ENCODE assay signal across 9 cellular contexts in the genomic region with DNA sequence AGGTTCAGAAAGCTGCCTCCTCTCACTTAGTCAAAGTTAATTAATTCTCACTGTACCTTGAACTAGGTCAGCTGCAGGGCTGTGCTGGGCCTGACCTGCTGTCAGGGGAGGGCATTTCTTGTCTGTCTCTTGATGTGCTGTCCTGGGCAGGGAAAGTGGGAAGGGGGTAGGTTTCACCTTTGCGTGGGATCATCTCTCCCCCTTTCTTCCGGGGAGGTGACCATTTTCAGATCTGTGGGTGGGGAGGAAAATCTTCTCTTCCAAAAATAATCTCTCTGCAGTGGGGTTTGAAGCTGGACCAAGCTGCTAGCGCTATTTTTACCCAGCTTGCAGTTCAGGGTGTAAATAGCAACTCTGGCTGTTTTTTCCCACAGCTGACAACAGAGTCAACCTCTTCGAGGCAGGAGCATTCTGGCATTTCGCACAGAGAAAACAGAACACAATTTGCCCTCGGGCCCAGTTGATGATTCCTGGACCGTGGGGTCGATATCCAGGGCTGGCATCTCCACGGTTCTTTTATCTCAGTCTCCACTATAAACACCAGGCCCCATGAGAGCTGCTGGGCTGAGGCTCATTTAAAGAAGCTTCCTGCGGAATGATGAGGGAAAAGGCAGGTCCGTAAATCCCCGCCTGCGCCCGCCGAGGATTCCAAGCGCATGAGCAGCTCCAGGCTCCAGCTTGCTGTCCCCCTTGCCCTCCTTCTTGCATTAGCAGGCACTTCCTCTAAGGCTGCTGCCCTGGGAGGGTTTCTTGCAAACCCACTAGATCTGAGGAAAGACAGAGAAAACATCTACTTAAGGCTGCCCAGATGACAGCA.
DNase-seq lines count a peak whose midpoint lies in the region; ATAC-seq and TF ChIP-seq lines count a peak whose summit lies in the region.
"Had no signal": no experiment of that assay in that cellular context is flagged by ENCODE, and none has a peak within 500 bp of the region (broad histone marks: within the 10 kb centered on the region; RNA-seq: fewer than 3 reads in every experiment).

No MANE protein-coding gene starts in this region.

- H3K36me3 ChIP-seq in mesenchymal stem cell (ENCODE audit: control insufficient read depth in 1 of 2, insufficient read depth in 2 of 2, low read depth in 1 of 2, low read length in 2 of 2): no peaks in the 10 kb centered on the region
- no peaks in the 10 kb centered on the region for H3K36me3 ChIP-seq in testis (ENCODE audit: low read depth, missing control alignments)

- no peaks in the 10 kb centered on the region for H3K27me3 Mint-ChIP-seq in endothelial cell (ENCODE audit: unreplicated experiment)
- H3K27me3 Mint-ChIP-seq in activated T-cell treated with anti-CD3 and anti-CD28 coated beads, Interleukin-2, amount 50 U/mL, for 72 hours (ENCODE audit: low read depth): no peaks in the 10 kb centered on the region

- peak overlapping the region in 1 of 2 experiments; percentile 90 for H3K14ac ChIP-seq in mesenchymal stem cell (ENCODE audit: low read length in 2 of 2)

- H3K4me3 ChIP-seq in mesenchymal stem cell (ENCODE audit: insufficient read depth in 1 of 2, low read depth in 1 of 2, low read length in 2 of 2): peak overlapping the region; percentile 18 to 48
- H3K4me3 ChIP-seq in testis: peak overlapping the region in 1 of 2 donors; percentile 1

- H2AK5ac ChIP-seq in mesenchymal stem cell (ENCODE audit: low read length, severe bottlenecking): peak overlapping the region; percentile 25

- TF ChIP-seq CTCF in endothelial cell (IDR thresholded peaks at IDR 0.05; ENCODE audit: unreplicated experiment) (no peak), testis (IDR thresholded peaks at IDR 0.05) (no peak)

- intact Hi-C loops in testis (cut with DNase I; ENCODE audit: low total_unique reads): no loop called here

- peak; percentile 26 for DNase-seq in NOMO-1 treated with DMSO at 0.1 percent for 48 hours (lab: John Stamatoyannopoulos, UW; ENCODE audit: unreplicated experiment)
- no peak for DNase-seq in endothelial cell (ENCODE audit: low spot score)
- DNase-seq in mesenchymal stem cell: peak; percentile 92
- DNase-seq in testis: peak; percentile 43
- no peak for DNase-seq in AML-193 (lab: John Stamatoyannopoulos, UW)
- DNase-seq in T-helper 2 cell: no peak
- no peak for DNase-seq in activated T-cell treated with anti-CD3 and anti-CD28 coated beads, Interleukin-2, amount 50 U/mL, for 72 hours
- DNase-seq: activated T-cell treated with anti-CD3 and anti-CD28 coated beads, Interleukin-2, amount 50 U/mL, for 1 hour had no signal

- H3K27me3 ChIP-seq in mesenchymal stem cell (ENCODE audit: control insufficient read depth in 1 of 2, insufficient read depth in 1 of 2, low read length in 2 of 2) (no peaks in the 10 kb centered on the region), testis (no peaks in the 10 kb centered on the region)

- H3K79me1 ChIP-seq in mesenchymal stem cell (replicated peaks; ENCODE audit: low read length, poor library complexity, severe bottlenecking): no peaks in the 10 kb centered on the region

- H3K4me1 Mint-ChIP-seq in endothelial cell (ENCODE audit: unreplicated experiment): peaks cover 44% of the 10 kb centered on the region
- H3K4me1 Mint-ChIP-seq in activated T-cell treated with anti-CD3 and anti-CD28 coated beads, Interleukin-2, amount 50 U/mL, for 72 hours (ENCODE audit: low read depth): peaks cover 23% of the 10 kb centered on the region

- H2BK15ac ChIP-seq in mesenchymal stem cell (ENCODE audit: low read depth, poor library complexity, severe bottlenecking): peak overlapping the region; percentile 91

- H3K4me2 ChIP-seq in mesenchymal stem cell (ENCODE audit: low read length, poor library complexity, severe bottlenecking): peak overlapping the region; percentile 40

- H2BK5ac ChIP-seq in mesenchymal stem cell (ENCODE audit: low read depth, low read length, poor library complexity, severe bottlenecking): no peak overlapping the region

- H4K8ac ChIP-seq in mesenchymal stem cell (ENCODE audit: low read length): peak overlapping the region; percentile 85

- H2BK12ac ChIP-seq in mesenchymal stem cell (ENCODE audit: low read length in 2 of 2): peak overlapping the region; percentile 94 to 99

- H3K27ac ChIP-seq in mesenchymal stem cell (ENCODE audit: low read length, poor library complexity, severe bottlenecking): peak overlapping the region; percentile 14
- peak overlapping the region; percentile 81 to 88 for H3K27ac ChIP-seq in testis

- WGBS in mesenchymal stem cell: 9% methylated on average over 14 of the region's 16 CpGs
- WGBS in testis, 2 donors: 14 to 38% methylated on average over 16 of the region's 16 CpGs

- peak overlapping the region; percentile 67 for H3K27ac Mint-ChIP-seq in endothelial cell (ENCODE audit: unreplicated experiment)
- no peak overlapping the region for H3K27ac Mint-ChIP-seq in activated T-cell treated with anti-CD3 and anti-CD28 coated beads, Interleukin-2, amount 50 U/mL, for 72 hours

- peak overlapping the region; percentile 78 to 79 for H3K4ac ChIP-seq in mesenchymal stem cell (ENCODE audit: low read depth in 1 of 2, low read length in 2 of 2)

- TF ChIP-seq POLR2A in testis (IDR thresholded peaks at IDR 0.05): no peak

- H3K9ac ChIP-seq in mesenchymal stem cell (ENCODE audit: low read length): peak overlapping the region; percentile 75

- peak overlapping the region; percentile 48 for H4K91ac ChIP-seq in mesenchymal stem cell (ENCODE audit: low read length)

- peak overlapping the region; percentile 32 for H2AFZ ChIP-seq in mesenchymal stem cell (ENCODE audit: low read depth, low read length)

- no peak overlapping the region for H3K23ac ChIP-seq in mesenchymal stem cell (ENCODE audit: low read length in 2 of 2)

- no peak overlapping the region for H3K4me3 Mint-ChIP-seq in endothelial cell (ENCODE audit: unreplicated experiment)
- H3K4me3 Mint-ChIP-seq in activated T-cell treated with anti-CD3 and anti-CD28 coated beads, Interleukin-2, amount 50 U/mL, for 72 hours: no peak overlapping the region

- peak overlapping the region; percentile 66 for H2BK120ac ChIP-seq in mesenchymal stem cell (ENCODE audit: low read depth, low read length)

- H3K9me3 ChIP-seq in mesenchymal stem cell (ENCODE audit: control insufficient read depth, low read length) (peaks cover 13% of the 10 kb centered on the region), testis (no peaks in the 10 kb centered on the region)

- ATAC-seq in HG02642 (IDR thresholded peaks at IDR 0.05; ENCODE audit: poor library complexity, unreplicated experiment): no peak
- no peak for ATAC-seq in activated T-cell treated with anti-CD3 and anti-CD28 coated beads, Interleukin-2, amount 50 U/mL, for 72 hours (replicated peaks in 1 of 2)

- H3K36me3 Mint-ChIP-seq in endothelial cell (ENCODE audit: low read depth, unreplicated experiment): no peaks in the 10 kb centered on the region
- no peaks in the 10 kb centered on the region for H3K36me3 Mint-ChIP-seq in activated T-cell treated with anti-CD3 and anti-CD28 coated beads, Interleukin-2, amount 50 U/mL, for 72 hours (ENCODE audit: insufficient read depth in 2 of 2)

- no peaks in the 10 kb centered on the region for H3K9me3 Mint-ChIP-seq in endothelial cell (ENCODE audit: unreplicated experiment)
- no peaks in the 10 kb centered on the region for H3K9me3 Mint-ChIP-seq in activated T-cell treated with anti-CD3 and anti-CD28 coated beads, Interleukin-2, amount 50 U/mL, for 72 hours

- H3K18ac ChIP-seq in mesenchymal stem cell (ENCODE audit: low read depth in 1 of 2, low read length in 2 of 2): peak overlapping the region; percentile 93 to 95

- H3K4me1 ChIP-seq in mesenchymal stem cell (ENCODE audit: control insufficient read depth, insufficient read depth, low read depth, low read length): peaks cover 23% of the 10 kb centered on the region
- peaks cover 48% of the 10 kb centered on the region for H3K4me1 ChIP-seq in testis

Comparison
In these comparisons a context has a peak if more than half of its experiments do, and no peak if none do; other contexts are left out.
1. DNase-seq: peak in NOMO-1 treated with DMSO at 0.1 percent for 48 hours (single experiment), mesenchymal stem cell (single experiment) and testis (single experiment); none in endothelial cell (single experiment), AML-193 (0 of 2), T-helper 2 cell (0 of 5) and activated T-cell treated with anti-CD3 and anti-CD28 coated beads, Interleukin-2, amount 50 U/mL, for 72 hours (0 of 2).